8 cellular contexts compared by ENCODE assay signal in genomic region chr4:56786955-56787354, GRCh38. TPM values are rescaled to one million over a fixed set of nuclear protein-coding genes. Genes with fewer than 3 reads are reported as not detected.
DNase-seq lines count a peak whose midpoint lies in the region; ATAC-seq, FAIRE-seq and TF ChIP-seq lines count a peak whose summit lies in the region.

No MANE protein-coding gene starts in this region.

- no peak overlapping the region for H3K4me2 ChIP-seq in endothelial cell of umbilical vein (ENCODE audit: insufficient read depth, low read length)

- H3K9me3 ChIP-seq in endothelial cell of umbilical vein (replicated peaks; ENCODE audit: control insufficient read depth, insufficient read depth, low read length) (no peaks in the 10 kb centered on the region), mucosa of rectum (ENCODE audit: control insufficient read depth in 2 of 2, low read length in 2 of 2) (no peaks in the 10 kb centered on the region)

- H3K4me3 ChIP-seq in AG10803 (ENCODE audit: low read length): no peak overlapping the region
- H3K4me3 ChIP-seq in endothelial cell of umbilical vein (replicated peaks in 1 of 3; ENCODE audit: insufficient read depth in 1 of 3, low read depth in 1 of 3, low read length in 3 of 3): no peak overlapping the region
- no peak overlapping the region for H3K4me3 ChIP-seq in mucosa of rectum (ENCODE audit: low read length in 2 of 2)

- H3K4me1 ChIP-seq in endothelial cell of umbilical vein (ENCODE audit: control insufficient read depth, extremely low read depth, insufficient read depth, low read length) (no peaks in the 10 kb centered on the region), mucosa of rectum (ENCODE audit: control insufficient read depth in 2 of 2, insufficient read depth in 2 of 2, low read length in 2 of 2) (peaks cover 7 to 14% of the 10 kb centered on the region in 2 donors)

- no peaks in the 10 kb centered on the region for H3K79me2 ChIP-seq in endothelial cell of umbilical vein (ENCODE audit: control insufficient read depth, insufficient read depth, low read length)

- no peaks in the 10 kb centered on the region for H4K20me1 ChIP-seq in endothelial cell of umbilical vein (replicated peaks; ENCODE audit: control insufficient read depth, extremely low read depth, insufficient read depth, low read length)

- intact Hi-C loops in endothelial cell of umbilical vein (cut with micrococcal nuclease): no loop called here

- H3K9ac ChIP-seq in endothelial cell of umbilical vein (replicated peaks; ENCODE audit: extremely low read depth, insufficient read depth, low read length) (no peak overlapping the region), mucosa of rectum (ENCODE audit: low read depth in 1 of 2, low read length in 2 of 2) (no peak overlapping the region)

- CTCF ChIA-PET in endothelial cell of umbilical vein (lab: Charles Lee): interaction anchor here (1.5 to 3.0 kb wide), 2 partner anchors 9 to 13 kb away, joined by 3 to 14 read pairs; no protein-coding TSS in a partner anchor

- H3K9me1 ChIP-seq in endothelial cell of umbilical vein (replicated peaks; ENCODE audit: control insufficient read depth, extremely low read depth, insufficient read depth, low read length): no peaks in the 10 kb centered on the region

- ATAC-seq in GM19395 (IDR thresholded peaks at IDR 0.05; ENCODE audit: unreplicated experiment): no peak

- no peak overlapping the region for H2AFZ ChIP-seq in endothelial cell of umbilical vein (ENCODE audit: low read depth, low read length)

- no peak for TF ChIP-seq CTCF in AG10803 (conservative IDR thresholded peaks at IDR 0.05; ENCODE audit: low read length)
- TF ChIP-seq CTCF in endothelial cell of umbilical vein (IDR thresholded peaks at IDR 0.05; ENCODE audit: extremely low read depth in 1 of 2, insufficient read depth in 1 of 2, low read depth in 1 of 2, low read length in 2 of 2): no peak

- dilution Hi-C loops in endothelial cell of umbilical vein (cut with MboI; ENCODE audit: extremely low pct_ligation_motif_present, low sequenced_read_pairs): no loop called here

- POLR2A ChIA-PET in endothelial cell of umbilical vein (lab: Charles Lee): no interaction called here

- DNase-seq in AG10803 (ENCODE audit: low read depth) (peak; percentile 77), NCI-H510A (lab: John Stamatoyannopoulos, UW) (peak; percentile 66), endothelial cell of umbilical vein (ENCODE audit: low read depth, low spot score) (peak; percentile 17), C1 segment of cervical spinal cord (lab: John Stamatoyannopoulos, UW) (no peak), AML-193 (lab: John Stamatoyannopoulos, UW) (no peak), middle frontal gyrus (ENCODE audit: extremely low spot score, low spot score) (no peak)

- TF ChIP-seq POLR2A in endothelial cell of umbilical vein (IDR thresholded peaks at IDR 0.05; ENCODE audit: low read depth, low read length): no peak

- H3K27me3 ChIP-seq in endothelial cell of umbilical vein (ENCODE audit: control insufficient read depth in 2 of 2, insufficient read depth in 2 of 2, low read length in 2 of 2) (no peaks in the 10 kb centered on the region), mucosa of rectum (ENCODE audit: control insufficient read depth in 2 of 2, insufficient read depth in 2 of 2, low read length in 2 of 2) (no peaks in the 10 kb centered on the region)

- H3K27ac ChIP-seq in endothelial cell of umbilical vein (ENCODE audit: insufficient read depth, low read depth, low read length) (no peak overlapping the region), mucosa of rectum (ENCODE audit: low read depth in 2 of 2, low read length in 2 of 2) (peak overlapping the region; percentile 56 to 70)

- FAIRE-seq in endothelial cell of umbilical vein (lab: Jason Lieb, UNC): no peak

- H3K36me3 ChIP-seq in endothelial cell of umbilical vein (ENCODE audit: control insufficient read depth in 2 of 2, extremely low read depth in 1 of 2, insufficient read depth in 2 of 2, low read length in 2 of 2) (no peaks in the 10 kb centered on the region), mucosa of rectum (ENCODE audit: control insufficient read depth in 2 of 2, insufficient read depth in 2 of 2, low read length in 2 of 2) (no peaks in the 10 kb centered on the region)

- BruUV-seq in endothelial cell of umbilical vein (replicated peaks; lab: Mats Ljungman, UMichigan): no TSS peak

TF ChIP-seq in endothelial cell of umbilical vein, 7 proteins besides CTCF, POLR2A, EP300 and RAD21:
- TF ChIP-seq EZH2 (IDR thresholded peaks at IDR 0.05; ENCODE audit: borderline replicate concordance, low read depth, low read length, severe bottlenecking) (no peak), MAX (IDR thresholded peaks at IDR 0.05; ENCODE audit: insufficient read depth, insufficient read length) (no peak), GATA2 (IDR thresholded peaks at IDR 0.05; ENCODE audit: insufficient read depth, insufficient read length, low read depth, low read length) (no peak), POLR2AphosphoS5 (IDR thresholded peaks at IDR 0.05; ENCODE audit: insufficient read depth, low read depth, low read length) (no peak), MYC (IDR thresholded peaks at IDR 0.05; ENCODE audit: low read depth, low read length) (no peak), JUN (IDR thresholded peaks at IDR 0.05; ENCODE audit: borderline replicate concordance, insufficient read depth, insufficient read length, low read depth) (no peak), FOS (IDR thresholded peaks at IDR 0.05; ENCODE audit: borderline replicate concordance, insufficient read depth, low read length) (no peak)

RNA-seq across cellular contexts. Expression of gene SPINK2, which starts 34.5 kb away (rescaled TPM):
- 0.71 TPM in 1 of 2 replicates, not detected in the other for total RNA-seq in endothelial cell of umbilical vein
- 0.22 TPM in 1 of 2 replicates, not detected in the other for polyA plus RNA-seq in endothelial cell of umbilical vein
- polyA plus RNA-seq in endothelial cell of umbilical vein (2011; cell fraction: cytosol; rRNA removed): not detected in 2 replicates
- not detected in 2 replicates for polyA plus RNA-seq in endothelial cell of umbilical vein (2011; cell fraction: nucleus; rRNA removed)
- not detected in 2 replicates for polyA plus RNA-seq in endothelial cell of umbilical vein (2012)
- polyA minus RNA-seq in endothelial cell of umbilical vein: not detected in 2 replicates
- polyA minus RNA-seq in endothelial cell of umbilical vein (2011; cell fraction: cytosol; rRNA and poly(A)+ RNA removed): not detected
- polyA minus RNA-seq in endothelial cell of umbilical vein (2011; cell fraction: nucleus; rRNA and poly(A)+ RNA removed): not detected in 2 replicates

Comparison
In these comparisons a context has a peak if more than half of its experiments do, and no peak if none do; other contexts are left out.
1. DNase-seq: peak in AG10803 (single experiment), NCI-H510A (single experiment) and endothelial cell of umbilical vein (single experiment); none in C1 segment of cervical spinal cord (0 of 14), AML-193 (0 of 2) and middle frontal gyrus (single experiment).